ENCODE assay signal across 19 cellular contexts in genomic region chr22:46654927-46655595, GRCh38.
"Had no signal": no experiment of that assay in that cellular context is flagged by ENCODE, and none has a peak within 500 bp of the region (broad histone marks: within the 10 kb centered on the region; RNA-seq: fewer than 3 reads in every experiment).

No MANE protein-coding gene starts in this region.

- H3K27me3 Mint-ChIP-seq: activated B cell treated with CpG ODN at 0.5 μM for 24 hours; activated naive CD4-positive, alpha-beta T cell treated with anti-CD3 and anti-CD28 coated beads, Interleukin-2, amount 50 U/mL, for 24 hours; naive thymus-derived CD8-positive, alpha-beta T cell; stimulated activated naive CD8-positive, alpha-beta T cell treated with anti-CD3 and anti-CD28 coated beads, Interleukin-15, amount 100 ng/mL, for 72 hours had no signal

- H3K4me3 ChIP-seq: esophagus squamous epithelium, mucosa of descending colon, psoas muscle, SK-N-MC, testis, upper lobe of right lung had no signal

- H3K4me3 Mint-ChIP-seq: activated B cell treated with CpG ODN at 0.5 μM for 24 hours; activated naive CD4-positive, alpha-beta T cell treated with anti-CD3 and anti-CD28 coated beads, Interleukin-2, amount 50 U/mL, for 24 hours; naive thymus-derived CD8-positive, alpha-beta T cell had no signal

- H3K9me3 Mint-ChIP-seq: activated B cell treated with CpG ODN at 0.5 μM for 24 hours; activated naive CD4-positive, alpha-beta T cell treated with anti-CD3 and anti-CD28 coated beads, Interleukin-2, amount 50 U/mL, for 24 hours; naive thymus-derived CD8-positive, alpha-beta T cell; stimulated activated naive CD8-positive, alpha-beta T cell treated with anti-CD3 and anti-CD28 coated beads, Interleukin-15, amount 100 ng/mL, for 72 hours had no signal

- DNase-seq: activated B cell treated with CpG ODN at 0.5 μM for 24 hours; activated CD4-positive, alpha-beta T cell treated with anti-CD3 and anti-CD28 coated beads, Interleukin-2, amount 50 U/mL, for 4 hours; activated CD8-positive, alpha-beta memory T cell treated with anti-CD3 and anti-CD28 coated beads, Interleukin-2, amount 50 U/mL, for 4 hours; amygdala; brain microvascular endothelial cell; esophagus squamous epithelium; foreskin fibroblast; left colon; mucosa of descending colon; naive thymus-derived CD8-positive, alpha-beta T cell; psoas muscle; stimulated activated CD4-positive, alpha-beta T cell treated with anti-CD3 and anti-CD28 coated beads, Interleukin-2, amount 100 ng/mL, for 24 hours; stimulated activated naive CD8-positive, alpha-beta T cell treated with anti-CD3 and anti-CD28 coated beads, Interleukin-15, amount 100 ng/mL, for 72 hours; T-helper 1 cell; testis; upper lobe of right lung had no signal

- H3K27me3 ChIP-seq: brain microvascular endothelial cell, esophagus squamous epithelium, testis, upper lobe of right lung had no signal

- ATAC-seq: left colon; mucosa of descending colon; naive thymus-derived CD8-positive, alpha-beta T cell; psoas muscle; sciatic nerve; stimulated activated naive CD8-positive, alpha-beta T cell treated with anti-CD3 and anti-CD28 coated beads, Interleukin-15, amount 100 ng/mL, for 72 hours; upper lobe of right lung had no signal

- H3K36me3 ChIP-seq: brain microvascular endothelial cell, upper lobe of right lung had no signal

- H3K27ac ChIP-seq: brain microvascular endothelial cell, esophagus squamous epithelium, psoas muscle, SK-N-MC, testis, upper lobe of right lung had no signal

- H3K36me3 Mint-ChIP-seq: activated naive CD4-positive, alpha-beta T cell treated with anti-CD3 and anti-CD28 coated beads, Interleukin-2, amount 50 U/mL, for 24 hours; naive thymus-derived CD8-positive, alpha-beta T cell had no signal

- H3K27ac Mint-ChIP-seq: activated B cell treated with CpG ODN at 0.5 μM for 24 hours; activated naive CD4-positive, alpha-beta T cell treated with anti-CD3 and anti-CD28 coated beads, Interleukin-2, amount 50 U/mL, for 24 hours had no signal

- H3K9me3 ChIP-seq: esophagus squamous epithelium, mucosa of descending colon, psoas muscle, testis, upper lobe of right lung had no signal
